Comparison of ENCODE assay signal across 20 cellular contexts in the genomic region with DNA sequence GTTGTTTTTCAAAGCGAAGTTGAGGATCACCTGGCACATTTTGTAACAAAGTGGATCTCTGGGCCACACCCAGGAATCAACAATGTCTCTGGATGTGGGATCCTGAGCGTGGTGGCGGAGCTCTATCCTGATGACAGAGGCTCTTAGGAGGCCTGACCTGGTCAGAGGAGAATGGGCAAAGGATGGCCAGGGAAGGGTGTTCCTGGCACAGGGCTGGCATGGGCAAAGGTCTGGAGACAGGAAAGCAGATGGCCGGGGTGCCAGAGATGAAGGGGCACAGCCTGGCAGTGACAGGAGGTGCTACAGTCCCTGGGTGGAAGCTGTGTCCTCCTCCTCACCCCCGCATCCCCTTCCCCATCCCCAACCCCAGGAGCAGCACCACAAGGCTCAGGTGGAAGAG.
"Had no signal": no experiment of that assay in that cellular context is flagged by ENCODE, and none has a peak within 500 bp of the region (broad histone marks: within the 10 kb centered on the region; RNA-seq: fewer than 3 reads in every experiment).

No MANE protein-coding gene starts in this region.

- H3K4me3 Mint-ChIP-seq: activated CD8-positive, alpha-beta T cell treated with anti-CD3 and anti-CD28 coated beads for 36 hours; brain; natural killer cell treated with Interleukin-12 subunit alpha and Interleukin-12 subunit beta and Interleukin-15 and Interleukin-18, amount 100 ng/mL, for 72 hours; T-cell had no signal

- H3K27me3 Mint-ChIP-seq: activated CD8-positive, alpha-beta T cell treated with anti-CD3 and anti-CD28 coated beads for 36 hours; brain; natural killer cell treated with Interleukin-12 subunit alpha and Interleukin-12 subunit beta and Interleukin-15 and Interleukin-18, amount 100 ng/mL, for 72 hours; T-cell had no signal

- H3K4me1 Mint-ChIP-seq: brain, T-cell had no signal

- H3K27ac ChIP-seq: ovary, SK-N-MC had no signal

- H3K4me1 ChIP-seq: sigmoid colon had no signal

- H3K36me3 ChIP-seq: ovary had no signal

- DNase-seq: activated CD4-positive, alpha-beta T cell treated with anti-CD3 and anti-CD28 coated beads for 4 hours; activated CD8-positive, alpha-beta memory T cell treated with anti-CD3 and anti-CD28 coated beads, Interleukin-2, amount 50 U/mL, for 4 hours; activated CD8-positive, alpha-beta T cell treated with anti-CD3 and anti-CD28 coated beads for 36 hours; activated gamma-delta T cell; activated T-cell treated with anti-CD3 and anti-CD28 coated beads, Interleukin-2, amount 50 U/mL, for 48 hours; amniotic stem cell; cerebellar nuclear complex; kidney; mesendoderm; ovary; sigmoid colon; spleen; stomach; thyroid gland had no signal

- H2AFZ ChIP-seq: hepatocyte had no signal

- H3K27me3 ChIP-seq: hepatocyte, ovary, sigmoid colon, spleen, stomach, thyroid gland had no signal

- H3K9me3 ChIP-seq: ovary, sigmoid colon, spleen, stomach, thyroid gland had no signal

- H3K4me3 ChIP-seq: hepatocyte, ovary, sigmoid colon, SK-N-MC, spleen, stomach, thyroid gland had no signal

- ATAC-seq: activated CD8-positive, alpha-beta T cell treated with anti-CD3 and anti-CD28 coated beads for 36 hours; activated naive CD4-positive, alpha-beta T cell treated with anti-CD3 and anti-CD28 coated beads, Interleukin-2, amount 50 U/mL, for 72 hours; natural killer cell treated with Interleukin-12 subunit alpha and Interleukin-12 subunit beta and Interleukin-15 and Interleukin-18, amount 100 ng/mL, for 72 hours; T-cell had no signal

- H3K36me3 Mint-ChIP-seq: activated naive CD4-positive, alpha-beta T cell treated with anti-CD3 and anti-CD28 coated beads, Interleukin-2, amount 50 U/mL, for 72 hours; natural killer cell treated with Interleukin-12 subunit alpha and Interleukin-12 subunit beta and Interleukin-15 and Interleukin-18, amount 100 ng/mL, for 72 hours had no signal

- H3K79me2 ChIP-seq: hepatocyte had no signal

- H3K27ac Mint-ChIP-seq: activated CD8-positive, alpha-beta T cell treated with anti-CD3 and anti-CD28 coated beads for 36 hours; natural killer cell treated with Interleukin-12 subunit alpha and Interleukin-12 subunit beta and Interleukin-15 and Interleukin-18, amount 100 ng/mL, for 72 hours; T-cell had no signal

- H3K9me3 Mint-ChIP-seq: activated CD8-positive, alpha-beta T cell treated with anti-CD3 and anti-CD28 coated beads for 36 hours; activated naive CD4-positive, alpha-beta T cell treated with anti-CD3 and anti-CD28 coated beads, Interleukin-2, amount 50 U/mL, for 72 hours; brain; natural killer cell treated with Interleukin-12 subunit alpha and Interleukin-12 subunit beta and Interleukin-15 and Interleukin-18, amount 100 ng/mL, for 72 hours; T-cell had no signal
